Comparison of ENCODE assay signal across 1 cellular context in genomic region chr3:58237238-58237939, GRCh38.
TF ChIP-seq lines count a peak whose summit lies in the region.

A gene with protein sequence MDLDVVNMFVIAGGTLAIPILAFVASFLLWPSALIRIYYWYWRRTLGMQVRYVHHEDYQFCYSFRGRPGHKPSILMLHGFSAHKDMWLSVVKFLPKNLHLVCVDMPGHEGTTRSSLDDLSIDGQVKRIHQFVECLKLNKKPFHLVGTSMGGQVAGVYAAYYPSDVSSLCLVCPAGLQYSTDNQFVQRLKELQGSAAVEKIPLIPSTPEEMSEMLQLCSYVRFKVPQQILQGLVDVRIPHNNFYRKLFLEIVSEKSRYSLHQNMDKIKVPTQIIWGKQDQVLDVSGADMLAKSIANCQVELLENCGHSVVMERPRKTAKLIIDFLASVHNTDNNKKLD (plus strand): TSS chr3:58237792. CDS start chr3:58256587, 18,795 bp downstream.

TF ChIP-seq in IMR-90, 13 proteins besides CTCF, POLR2A, EP300 and RAD21 (continued from another document):
- TF ChIP-seq USF2 (IDR thresholded peaks at IDR 0.05; ENCODE audit: low read depth, low read length) = no peak
- TF ChIP-seq MAZ (IDR thresholded peaks at IDR 0.05; ENCODE audit: borderline replicate concordance, low read depth, low read length) = peak; percentile 38; the same call in 1 of the 2 replicates
- TF ChIP-seq BHLHE40 (IDR thresholded peaks at IDR 0.05; ENCODE audit: low read depth, low read length) = no peak
- no peak for TF ChIP-seq RCOR1 (IDR thresholded peaks at IDR 0.05; ENCODE audit: insufficient replicate concordance, low read length)
- no peak for TF ChIP-seq CHD1 (IDR thresholded peaks at IDR 0.05; ENCODE audit: low read depth, low read length)
